ENCODE assay signal across 15 cellular contexts in genomic region chr11:44957051-44957515, GRCh38.
A peak's percentile ranks its signal among the peaks of the same experiment; 100 is the strongest.
DNase-seq lines count a peak whose midpoint lies in the region; ATAC-seq and TF ChIP-seq lines count a peak whose summit lies in the region.
"Had no signal": no experiment of that assay in that cellular context is flagged by ENCODE, and none has a peak within 500 bp of the region (broad histone marks: within the 10 kb centered on the region; RNA-seq: fewer than 3 reads in every experiment).

No MANE protein-coding gene starts in this region.

- DNase-seq in NCI-H748 (lab: John Stamatoyannopoulos, UW; ENCODE audit: unreplicated experiment): peak; percentile 37
- DNase-seq in NCI-H748 treated with DMSO at 0.1 percent for 48 hours (lab: John Stamatoyannopoulos, UW): no peak
- peak; percentile 21 for DNase-seq in astrocyte of the hippocampus (ENCODE audit: low read depth, low spot score)
- DNase-seq in islet precursor cell: peak; percentile 68
- DNase-seq in retinal pigment epithelial cell (ENCODE audit: low read depth): no peak
- no peak for DNase-seq in SKM-1 (lab: John Stamatoyannopoulos, UW; ENCODE audit: unreplicated experiment)
- DNase-seq: activated CD8-positive, alpha-beta memory T cell treated with anti-CD3 and anti-CD28 coated beads for 24 hours; Calu3; NCI-H1105; NK-92 treated with Interleukin-12 subunit alpha and Interleukin-12 subunit beta, amount 100 ng/mL, for 24 hours; pancreas had no signal

- ATAC-seq in GM18519 (IDR thresholded peaks at IDR 0.05; ENCODE audit: low FRiP score, unreplicated experiment) (no peak), GM19351 (IDR thresholded peaks at IDR 0.05; ENCODE audit: unreplicated experiment) (no peak)
- ATAC-seq: pancreas had no signal

- no peak for TF ChIP-seq CTCF in retinal pigment epithelial cell (conservative IDR thresholded peaks at IDR 0.05; ENCODE audit: low read depth, low read length)

- peak overlapping the region; percentile 9 for H3K4me3 ChIP-seq in retinal pigment epithelial cell (ENCODE audit: low read length)
- H3K4me3 ChIP-seq: pancreas, SJSA1, tibial nerve had no signal

Comparison
In these comparisons a context has a peak if more than half of its experiments do, and no peak if none do; other contexts are left out.
1. DNase-seq: peak in NCI-H748 (single experiment), astrocyte of the hippocampus (single experiment) and islet precursor cell (single experiment); none in NCI-H748 treated with DMSO at 0.1 percent for 48 hours (single experiment), retinal pigment epithelial cell (single experiment) and SKM-1 (single experiment).